ENCODE assay signal across 10 cellular contexts in the genomic region with DNA sequence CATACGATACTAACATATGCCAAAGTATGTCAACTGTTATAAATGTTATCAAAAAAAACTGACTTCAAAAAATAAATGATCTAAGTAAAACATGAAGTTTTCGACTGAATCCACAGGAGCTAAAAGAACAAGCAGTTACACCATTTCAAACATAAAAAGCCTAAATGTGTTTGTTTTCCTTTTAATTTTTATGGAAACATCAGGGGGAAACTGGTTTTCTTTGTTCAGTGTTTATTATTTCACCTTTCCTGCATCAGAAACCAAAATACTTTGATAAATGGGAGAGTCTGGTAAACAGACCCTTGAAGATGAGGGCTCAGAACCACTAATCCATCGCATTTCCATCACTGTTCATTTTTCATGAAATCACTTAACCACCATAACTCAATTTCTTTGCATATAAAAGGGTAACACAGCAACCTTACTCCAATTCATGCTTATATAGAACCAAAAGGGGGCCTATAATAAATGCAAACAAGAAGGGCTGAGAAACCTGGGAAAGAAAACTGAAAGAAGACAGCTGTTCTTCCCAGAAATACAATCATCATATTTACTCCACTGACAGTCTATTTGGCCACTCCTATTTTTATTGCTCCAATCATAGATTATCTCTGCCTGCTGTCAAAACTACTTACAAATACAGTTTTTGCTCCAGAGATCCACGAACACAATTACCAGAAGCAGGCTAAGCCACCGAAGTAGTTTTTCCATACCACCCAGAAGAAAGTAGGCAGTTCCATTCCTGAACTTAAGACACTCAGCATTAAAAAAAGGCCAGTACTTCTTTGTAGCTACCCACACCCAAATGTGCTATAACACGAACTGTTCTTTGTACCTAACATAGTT. TPM values are rescaled to one million over a fixed set of nuclear protein-coding genes. Genes with fewer than 3 reads are reported as not detected.
DNase-seq lines count a peak whose midpoint lies in the region; ATAC-seq and TF ChIP-seq lines count a peak whose summit lies in the region.
"Had no signal": no experiment of that assay in that cellular context is flagged by ENCODE, and none has a peak within 500 bp of the region (broad histone marks: within the 10 kb centered on the region; RNA-seq: fewer than 3 reads in every experiment).

No MANE protein-coding gene starts in this region.

- H3K27me3 Mint-ChIP-seq in H9 (ENCODE audit: low read depth) (no peaks in the 10 kb centered on the region), activated B cell treated with CpG ODN at 0.5 μM for 24 hours (no peaks in the 10 kb centered on the region)

- H4K91ac ChIP-seq in H9 (ENCODE audit: insufficient read length, low read depth, low read length), result no peak overlapping the region

- H3K4ac ChIP-seq in H9 (ENCODE audit: low read depth, low read length), result no peak overlapping the region

- no peak overlapping the region for H4K8ac ChIP-seq in H9 (replicated peaks; ENCODE audit: insufficient read length, low read depth, low read length)

- H3K27me3 ChIP-seq in H9 (ENCODE audit: insufficient read depth, low read length) (no peaks in the 10 kb centered on the region), smooth muscle cell (ENCODE audit: low read depth) (no peaks in the 10 kb centered on the region), WERI-Rb-1 (ENCODE audit: insufficient read depth, low read depth, severe bottlenecking) (no peaks in the 10 kb centered on the region)
- H3K27me3 ChIP-seq: cardiac muscle cell had no signal

- H3K4me1 ChIP-seq in H9 (ENCODE audit: insufficient read depth, low read length), result peaks cover 19% of the 10 kb centered on the region; the same call in 1 of the 2 replicates
- peaks cover 44% of the 10 kb centered on the region for H3K4me1 ChIP-seq in smooth muscle cell (ENCODE audit: low read depth)

- H3K56ac ChIP-seq in H9 (ENCODE audit: insufficient read length, low read depth, low read length), result no peak overlapping the region

- no peak for TF ChIP-seq CTCF in H9 (conservative IDR thresholded peaks at IDR 0.05)
- TF ChIP-seq CTCF in activated B cell treated with CpG ODN at 0.5 μM for 24 hours (IDR thresholded peaks at IDR 0.05), result no peak
- no peak for TF ChIP-seq CTCF in fibroblast of the aortic adventitia (IDR thresholded peaks at IDR 0.05; ENCODE audit: insufficient read depth, low read length)
- no peak for TF ChIP-seq CTCF in smooth muscle cell (IDR thresholded peaks at IDR 0.05; ENCODE audit: borderline replicate concordance, insufficient read depth, poor library complexity, severe bottlenecking)
- no peak for TF ChIP-seq CTCF in WERI-Rb-1 (IDR thresholded peaks at IDR 0.05; ENCODE audit: low read depth, low read length)

- no peaks in the 10 kb centered on the region for H3K9me3 Mint-ChIP-seq in H9
- no peaks in the 10 kb centered on the region for H3K9me3 Mint-ChIP-seq in activated B cell treated with CpG ODN at 0.5 μM for 24 hours

- H3K36me3 Mint-ChIP-seq in H9 (ENCODE audit: insufficient read depth in 1 of 3, low read depth in 3 of 3) (peaks cover 0 to 8% (median 5%) of the 10 kb centered on the region in 3 experiments; a peak in 2 of 7 replicates), activated B cell treated with CpG ODN at 0.5 μM for 24 hours (ENCODE audit: low read depth) (no peaks in the 10 kb centered on the region)

- no peaks in the 10 kb centered on the region for H4K20me1 ChIP-seq in H9 (ENCODE audit: control insufficient read depth, insufficient read depth, insufficient read length)
- no peaks in the 10 kb centered on the region for H4K20me1 ChIP-seq in smooth muscle cell (ENCODE audit: low read depth)

- H3K27ac Mint-ChIP-seq in H9 (peak overlapping the region; percentile 69 to 93 (median 76); a peak in 5 of 7 replicates), activated B cell treated with CpG ODN at 0.5 μM for 24 hours (peak overlapping the region; percentile 74)

- no peak overlapping the region for H3K14ac ChIP-seq in H9 (ENCODE audit: insufficient read depth, low read length)

- H3K9me3 ChIP-seq in H9 (ENCODE audit: control insufficient read depth, low read depth, low read length), result no peaks in the 10 kb centered on the region
- H3K9me3 ChIP-seq in smooth muscle cell (replicated peaks; ENCODE audit: low read depth), result no peaks in the 10 kb centered on the region
- H3K9me3 ChIP-seq in WERI-Rb-1 (ENCODE audit: severe bottlenecking), result no peaks in the 10 kb centered on the region
- H3K9me3 ChIP-seq: psoas muscle had no signal

- no peak overlapping the region for H2BK15ac ChIP-seq in H9 (ENCODE audit: low read depth, low read length)

- H2BK12ac ChIP-seq in H9 (ENCODE audit: insufficient read length, low read depth, low read length), result no peak overlapping the region

- no peaks in the 10 kb centered on the region for H3K23me2 ChIP-seq in H9 (ENCODE audit: insufficient read length, low read depth, low read length, poor library complexity, severe bottlenecking)

- no peak overlapping the region for H4K5ac ChIP-seq in H9 (ENCODE audit: insufficient read length, low read depth, low read length)

- WGBS in H9 (ENCODE audit: extremely low coverage, insufficient read length, low lambda C conversion rate), result 100% methylated on average over 1 of the region's 6 CpGs
- WGBS in smooth muscle cell (ENCODE audit: low lambda C conversion rate), result 48% methylated on average over 6 of the region's 6 CpGs

- H3K4me2 ChIP-seq in H9 (ENCODE audit: insufficient read depth, insufficient read length, low read length) (no peak overlapping the region), smooth muscle cell (peak overlapping the region; percentile 69)

- H3K18ac ChIP-seq in H9 (ENCODE audit: insufficient read length, low read depth, low read length), result no peak overlapping the region

- intact Hi-C loops in activated B cell treated with CpG ODN at 0.5 μM for 24 hours (cut with micrococcal nuclease), result loop anchor here (1.0 kb wide), 1 partner anchor 17 kb away; a partner anchor contains a TSS

- H3K4me3 ChIP-seq in fibroblast of the aortic adventitia (ENCODE audit: low read depth, low read length) (no peak overlapping the region), smooth muscle cell (peak overlapping the region; percentile 32), WERI-Rb-1 (ENCODE audit: low read depth, low read length) (no peak overlapping the region)
- H3K4me3 ChIP-seq: cardiac muscle cell, psoas muscle had no signal

- CTCF ChIA-PET in activated B cell treated with CpG ODN at 0.5 μM for 24 hours (lab: Charles Lee), result no interaction called here

- H3K36me3 ChIP-seq in smooth muscle cell (ENCODE audit: low read depth) (no peaks in the 10 kb centered on the region), WERI-Rb-1 (peaks cover under 1% of the 10 kb centered on the region)
- H3K36me3 ChIP-seq: cardiac muscle cell had no signal

- H2BK20ac ChIP-seq in H9 (ENCODE audit: low read depth, low read length, poor library complexity, severe bottlenecking), result no peak overlapping the region

- H3F3A ChIP-seq in smooth muscle cell (ENCODE audit: low read depth), result peaks cover 32% of the 10 kb centered on the region

- H2BK120ac ChIP-seq in H9 (ENCODE audit: low read depth, low read length, poor library complexity, severe bottlenecking), result no peak overlapping the region

- no peak overlapping the region for H2BK5ac ChIP-seq in H9 (ENCODE audit: insufficient read length, low read length)

- peak overlapping the region in 1 of 2 experiments; percentile 11; a peak in 1 of 5 replicates for H3K4me3 Mint-ChIP-seq in H9
- peak overlapping the region; percentile 28 for H3K4me3 Mint-ChIP-seq in activated B cell treated with CpG ODN at 0.5 μM for 24 hours

- no peaks in the 10 kb centered on the region for H3K79me1 ChIP-seq in H9 (ENCODE audit: insufficient read depth, low read depth, low read length, poor library complexity, severe bottlenecking)

- H3T11ph ChIP-seq in H9 (ENCODE audit: low read length), result no peak overlapping the region

- POLR2A ChIA-PET in activated B cell treated with CpG ODN at 0.5 μM for 24 hours (lab: Charles Lee), result interaction anchor here (1.3 to 3.4 kb wide), 2 partner anchors 11 to 17 kb away, joined by 3 to 14 read pairs; a partner anchor contains a TSS

- no peak overlapping the region for H3K23ac ChIP-seq in H9 (ENCODE audit: insufficient read length, low read depth, low read length)

- H3K79me2 ChIP-seq in H9 (ENCODE audit: insufficient read depth, low read length) (peaks cover 3% of the 10 kb centered on the region; the same call in 1 of the 2 replicates), smooth muscle cell (ENCODE audit: low read depth) (peaks cover 44% of the 10 kb centered on the region)

- no peak overlapping the region for H2AK5ac ChIP-seq in H9 (ENCODE audit: insufficient read length, low read length)

- no peak overlapping the region for H3K9ac ChIP-seq in H9 (ENCODE audit: extremely low read depth, insufficient read length, low read length)
- H3K9ac ChIP-seq in smooth muscle cell (ENCODE audit: low read depth), result peak overlapping the region; percentile 40

- H3K4me1 Mint-ChIP-seq in H9 (peaks cover 65% of the 10 kb centered on the region in 2 experiments), activated B cell treated with CpG ODN at 0.5 μM for 24 hours (peaks cover 51% of the 10 kb centered on the region)

- H3K27ac ChIP-seq in H9 (ENCODE audit: insufficient read length, low read depth, low read length) (no peak overlapping the region), smooth muscle cell (ENCODE audit: low read depth) (peak overlapping the region; percentile 99), WERI-Rb-1 (no peak overlapping the region)
- H3K27ac ChIP-seq: cardiac muscle cell, psoas muscle had no signal

- H2AFZ ChIP-seq in H9 (ENCODE audit: low read length) (no peak overlapping the region), smooth muscle cell (ENCODE audit: low read depth) (peak overlapping the region; percentile 28)

- ATAC-seq in activated B cell treated with CpG ODN at 0.5 μM for 24 hours (ENCODE audit: low read depth), result no peak
- ATAC-seq in activated CD4-positive, CD25-positive, alpha-beta regulatory T cell treated with anti-CD3 and anti-CD28 coated beads, Interleukin-2, amount 50 U/mL, for 24 hours, result no peak
- ATAC-seq: psoas muscle had no signal

- DNase-seq in H9 (no peak), activated B cell treated with CpG ODN at 0.5 μM for 24 hours (no peak), fibroblast of the aortic adventitia (ENCODE audit: low read depth) (peak; percentile 38), smooth muscle cell (lab: John Stamatoyannopoulos, UW; ENCODE audit: unreplicated experiment) (no peak), WERI-Rb-1 (no peak), NCI-H146 treated with DMSO at 0.1 percent for 48 hours (lab: John Stamatoyannopoulos, UW; ENCODE audit: unreplicated experiment) (no peak), NCI-H1436 treated with DMSO at 0.1 percent for 48 hours (lab: John Stamatoyannopoulos, UW) (no peak)
- DNase-seq: psoas muscle had no signal

RNA-seq across cellular contexts. Expression of a gene that starts 16.9 kb away (rescaled TPM):
- total RNA-seq in H9 (2021) (35.7 and 39.5 TPM in 2 replicates), activated B cell treated with CpG ODN at 0.5 μM for 24 hours (3.7 and 5.4 TPM in 2 replicates), fibroblast of the aortic adventitia (ENCODE audit: low replicate concordance) (12.5 and 13.1 TPM in 2 replicates), smooth muscle cell (7.7 and 11.0 TPM in 2 replicates)
- 2.5 and 3.5 TPM in 2 replicates for polyA plus RNA-seq in smooth muscle cell

RNA-seq across cellular contexts. Expression of a gene that starts 17.3 kb away (rescaled TPM):
- 67.1 and 69.8 TPM in 2 replicates for total RNA-seq in H9 (2021)
- 47.2 and 58.7 TPM in 2 replicates for total RNA-seq in activated B cell treated with CpG ODN at 0.5 μM for 24 hours
- total RNA-seq in fibroblast of the aortic adventitia (ENCODE audit: low replicate concordance), result 31.4 and 98.6 TPM in 2 replicates
- total RNA-seq in smooth muscle cell, result 65.2 and 71.5 TPM in 2 replicates
- polyA plus RNA-seq in smooth muscle cell, result 21.2 and 24.8 TPM in 2 replicates
